12 cellular contexts compared by ENCODE assay signal in the genomic region with DNA sequence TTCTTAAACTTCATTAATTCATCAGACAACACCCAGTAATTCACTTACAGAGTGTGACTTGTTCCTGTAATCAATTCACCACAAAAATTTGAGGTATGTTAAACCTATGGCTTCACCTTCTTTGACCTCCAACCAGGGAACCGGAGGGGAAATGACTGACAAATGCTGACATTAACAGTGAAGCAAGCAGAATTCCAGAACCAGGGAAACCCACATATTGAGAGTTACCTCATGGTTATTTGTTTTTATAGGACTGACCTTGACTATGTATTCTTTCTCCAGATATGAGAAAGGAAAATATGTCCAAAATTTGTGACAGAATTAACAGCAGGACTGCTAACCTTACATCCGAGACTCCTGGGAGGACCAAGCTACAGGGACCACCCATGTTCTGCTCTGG. TPM values are rescaled to one million over a fixed set of nuclear protein-coding genes. Genes with fewer than 3 reads are reported as not detected.
A peak's percentile ranks its signal among the peaks of the same experiment; 100 is the strongest.
DNase-seq lines count a peak whose midpoint lies in the region; ATAC-seq, FAIRE-seq and TF ChIP-seq lines count a peak whose summit lies in the region.
"Had no signal": no experiment of that assay in that cellular context is flagged by ENCODE, and none has a peak within 500 bp of the region (broad histone marks: within the 10 kb centered on the region; RNA-seq: fewer than 3 reads in every experiment).

No MANE protein-coding gene starts in this region.

- 88 to 90% methylated on average over 2 of the region's 2 CpGs for WGBS in tibial nerve, 2 donors

- peaks cover 0 to 21% (median 0%) of the 10 kb centered on the region in 4 donors for H3K4me1 ChIP-seq in tibial nerve

- H3K27ac ChIP-seq in coronary artery (peak overlapping the region in 1 of 2 donors; percentile 27), tibial nerve (no peak overlapping the region)

- H3K9me3 ChIP-seq in tibial nerve: no peaks in the 10 kb centered on the region

- H3K27me3 Mint-ChIP-seq in mesothelial cell of epicardium (ENCODE audit: low read depth): peaks cover 6% of the 10 kb centered on the region

- peaks cover 5% of the 10 kb centered on the region for H3K36me3 Mint-ChIP-seq in mesothelial cell of epicardium
- H3K36me3 Mint-ChIP-seq: activated naive CD8-positive, alpha-beta T cell treated with anti-CD3 and anti-CD28 coated beads, Interleukin-2, amount 10 ng/mL, durations not matched to agents 7 days and 5 days had no signal

- peak overlapping the region; percentile 34 for H3K4me3 Mint-ChIP-seq in mesothelial cell of epicardium
- H3K4me3 Mint-ChIP-seq: activated naive CD8-positive, alpha-beta T cell treated with anti-CD3 and anti-CD28 coated beads, Interleukin-2, amount 10 ng/mL, durations not matched to agents 7 days and 5 days; effector memory CD8-positive, alpha-beta T cell had no signal

- no peaks in the 10 kb centered on the region for H3K36me3 ChIP-seq in tibial nerve

- TF ChIP-seq POLR2A in tibial nerve (IDR thresholded peaks at IDR 0.05): no peak

- peaks cover 38% of the 10 kb centered on the region for H3K4me1 Mint-ChIP-seq in mesothelial cell of epicardium

- peak; percentile 29 for DNase-seq in AG10803 (ENCODE audit: low read depth)
- peak; percentile 74 for DNase-seq in M059J (ENCODE audit: low read depth)
- DNase-seq in coronary artery (ENCODE audit: low spot score): no peak
- no peak for DNase-seq in mesothelial cell of epicardium (ENCODE audit: low spot score in 2 of 2, unreplicated experiment in 2 of 2)
- no peak for DNase-seq in tibial nerve (ENCODE audit: low spot score in 2 of 2)
- DNase-seq in HEK293T (ENCODE audit: extremely low spot score): no peak
- DNase-seq in urothelium cell line (ENCODE audit: low spot score): no peak
- DNase-seq: activated naive CD8-positive, alpha-beta T cell treated with anti-CD3 and anti-CD28 coated beads, Interleukin-2, amount 10 ng/mL, durations not matched to agents 7 days and 5 days; effector memory CD8-positive, alpha-beta T cell; NCI-H446 had no signal

- no peak overlapping the region for H3K4me3 ChIP-seq in AG10803 (ENCODE audit: low read length)
- peak overlapping the region; percentile 53 for H3K4me3 ChIP-seq in coronary artery
- no peak overlapping the region for H3K4me3 ChIP-seq in tibial nerve

- POLR2A ChIA-PET in HEK293T (lab: Yijun Ruan, JAX): no interaction called here

- peaks cover 7% of the 10 kb centered on the region for H3K9me3 Mint-ChIP-seq in mesothelial cell of epicardium
- H3K9me3 Mint-ChIP-seq: effector memory CD8-positive, alpha-beta T cell had no signal

- CTCF ChIA-PET in HEK293T (lab: Yijun Ruan, JAX): no interaction called here

- no peak for ATAC-seq in GM19328 (IDR thresholded peaks at IDR 0.05; ENCODE audit: unreplicated experiment)
- ATAC-seq: effector memory CD8-positive, alpha-beta T cell had no signal

- no peak overlapping the region for H3K27ac Mint-ChIP-seq in mesothelial cell of epicardium
- H3K27ac Mint-ChIP-seq: activated naive CD8-positive, alpha-beta T cell treated with anti-CD3 and anti-CD28 coated beads, Interleukin-2, amount 10 ng/mL, durations not matched to agents 7 days and 5 days; effector memory CD8-positive, alpha-beta T cell had no signal

- no peak for TF ChIP-seq CTCF in AG10803 (conservative IDR thresholded peaks at IDR 0.05; ENCODE audit: low read length)
- no peak for TF ChIP-seq CTCF in coronary artery (IDR thresholded peaks at IDR 0.05)
- TF ChIP-seq CTCF in mesothelial cell of epicardium (IDR thresholded peaks at IDR 0.05; ENCODE audit: unreplicated experiment): no peak
- no peak for TF ChIP-seq CTCF in tibial nerve (IDR thresholded peaks at IDR 0.05)

- no peaks in the 10 kb centered on the region for H3K27me3 ChIP-seq in tibial nerve

- no peak for TF ChIP-seq EP300 in tibial nerve (IDR thresholded peaks at IDR 0.05)

- no peak for FAIRE-seq in urothelium cell line (lab: Jason Lieb, UNC)
- FAIRE-seq: TTC549 had no signal

TF ChIP-seq in HEK293T, 16 proteins besides CTCF, POLR2A, EP300 and RAD21:
- TF ChIP-seq, protein P1, sequence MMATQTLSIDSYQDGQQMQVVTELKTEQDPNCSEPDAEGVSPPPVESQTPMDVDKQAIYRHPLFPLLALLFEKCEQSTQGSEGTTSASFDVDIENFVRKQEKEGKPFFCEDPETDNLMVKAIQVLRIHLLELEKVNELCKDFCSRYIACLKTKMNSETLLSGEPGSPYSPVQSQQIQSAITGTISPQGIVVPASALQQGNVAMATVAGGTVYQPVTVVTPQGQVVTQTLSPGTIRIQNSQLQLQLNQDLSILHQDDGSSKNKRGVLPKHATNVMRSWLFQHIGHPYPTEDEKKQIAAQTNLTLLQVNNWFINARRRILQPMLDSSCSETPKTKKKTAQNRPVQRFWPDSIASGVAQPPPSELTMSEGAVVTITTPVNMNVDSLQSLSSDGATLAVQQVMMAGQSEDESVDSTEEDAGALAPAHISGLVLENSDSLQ (IDR thresholded peaks at IDR 0.05): no peak
- TF ChIP-seq TARDBP (IDR thresholded peaks at IDR 0.05) (no peak), LEF1 (IDR thresholded peaks at IDR 0.05; ENCODE audit: borderline replicate concordance) (no peak), CTBP1 (IDR thresholded peaks at IDR 0.05; ENCODE audit: borderline replicate concordance) (no peak), NFRKB (IDR thresholded peaks at IDR 0.05) (no peak), FOXK2 (IDR thresholded peaks at IDR 0.05) (no peak), FOXM1 (IDR thresholded peaks at IDR 0.05; ENCODE audit: borderline replicate concordance) (no peak), ZNF384 (IDR thresholded peaks at IDR 0.05) (no peak), L3MBTL2 (conservative IDR thresholded peaks at IDR 0.05) (no peak), SP1 (IDR thresholded peaks at IDR 0.05) (no peak), BHLHE40 (IDR thresholded peaks at IDR 0.05; ENCODE audit: borderline replicate concordance) (no peak), ARNT (IDR thresholded peaks at IDR 0.05) (no peak), ELF4 (IDR thresholded peaks at IDR 0.05) (no peak), HDGF (IDR thresholded peaks at IDR 0.05; ENCODE audit: borderline replicate concordance) (no peak), FOXA1 (IDR thresholded peaks at IDR 0.05) (no peak)

RNA-seq across cellular contexts. Expression of a gene that starts 2.7 kb away (rescaled TPM):
- 95.5 and 147 TPM in 2 replicates for total RNA-seq in M059J (2014; rRNA removed; shearing (Covaris generic))
- total RNA-seq in mesothelial cell of epicardium (14.8 to 17.2 TPM (median 15.8 TPM) in 3 replicates), tibial nerve (10 to 100 TPM in 2 of 4 donors, 1 to 10 TPM in 2; 2.7 to 17.9 (median 12.9) TPM)
- total RNA-seq: activated naive CD8-positive, alpha-beta T cell treated with anti-CD3 and anti-CD28 coated beads, Interleukin-2, amount 10 ng/mL, durations not matched to agents 7 days and 5 days had no signal

Comparison
In these comparisons a context has a peak if more than half of its experiments do, and no peak if none do; other contexts are left out.
1. DNase-seq: peak in AG10803 (single experiment) and M059J (single experiment); none in coronary artery (single experiment), mesothelial cell of epicardium (0 of 2), tibial nerve (0 of 2), HEK293T (single experiment) and urothelium cell line (single experiment).